In the genomic region with DNA sequence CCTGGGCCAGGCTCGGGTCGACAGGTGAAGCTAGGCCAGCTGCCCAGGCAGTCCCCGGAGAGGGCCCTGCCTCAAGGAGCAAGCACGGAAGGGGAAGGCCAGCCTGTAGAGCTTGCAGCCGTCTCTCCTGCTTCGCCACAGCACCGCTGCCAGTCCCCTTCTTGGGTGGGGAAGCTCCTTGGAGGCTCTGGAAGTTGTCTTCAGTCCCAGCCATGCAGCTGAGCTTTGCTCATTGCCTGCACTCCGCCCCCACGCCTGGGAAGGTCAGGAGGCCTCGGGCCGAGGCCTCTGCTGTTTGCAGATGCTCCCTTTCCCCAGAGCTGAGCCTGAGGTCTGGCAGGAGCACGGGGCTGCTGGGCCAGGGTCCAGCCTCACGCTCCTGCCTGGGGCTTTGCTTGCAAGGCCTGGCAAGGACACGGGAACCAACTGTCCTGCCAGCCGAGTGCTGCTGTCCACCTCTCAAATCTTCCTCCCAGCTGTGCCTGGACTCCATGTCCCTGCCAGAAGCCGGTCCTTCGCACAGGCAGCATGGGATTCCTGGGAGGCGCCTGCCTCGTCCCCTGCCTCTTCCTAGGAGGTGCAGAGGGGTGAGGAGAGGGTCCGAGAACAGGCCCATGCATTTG, we compare ENCODE assay signal across 2 cellular contexts.
TF ChIP-seq lines count a peak whose summit lies in the region.

No MANE protein-coding gene starts in this region.

TF ChIP-seq in SK-N-SH, 30 proteins besides CTCF, POLR2A, EP300 and RAD21 (continued from another document):
- no peak for TF ChIP-seq REST (IDR thresholded peaks at IDR 0.05; ENCODE audit: low read depth, low read length)
- TF ChIP-seq JUND (IDR thresholded peaks at IDR 0.05): no peak
- no peak for TF ChIP-seq PBX3 (IDR thresholded peaks at IDR 0.05)
- TF ChIP-seq TAF1 (IDR thresholded peaks at IDR 0.05; ENCODE audit: borderline replicate concordance, low read depth, low read length): no peak
- TF ChIP-seq, protein P1, sequence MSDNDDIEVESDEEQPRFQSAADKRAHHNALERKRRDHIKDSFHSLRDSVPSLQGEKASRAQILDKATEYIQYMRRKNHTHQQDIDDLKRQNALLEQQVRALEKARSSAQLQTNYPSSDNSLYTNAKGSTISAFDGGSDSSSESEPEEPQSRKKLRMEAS (IDR thresholded peaks at IDR 0.05; ENCODE audit: low read depth): no peak
- no peak for TF ChIP-seq EZH2phosphoT487 (IDR thresholded peaks at IDR 0.05; ENCODE audit: borderline replicate concordance, low read depth)
- no peak for TF ChIP-seq FOXM1 (IDR thresholded peaks at IDR 0.05; ENCODE audit: low read depth)
- TF ChIP-seq, protein P2, sequence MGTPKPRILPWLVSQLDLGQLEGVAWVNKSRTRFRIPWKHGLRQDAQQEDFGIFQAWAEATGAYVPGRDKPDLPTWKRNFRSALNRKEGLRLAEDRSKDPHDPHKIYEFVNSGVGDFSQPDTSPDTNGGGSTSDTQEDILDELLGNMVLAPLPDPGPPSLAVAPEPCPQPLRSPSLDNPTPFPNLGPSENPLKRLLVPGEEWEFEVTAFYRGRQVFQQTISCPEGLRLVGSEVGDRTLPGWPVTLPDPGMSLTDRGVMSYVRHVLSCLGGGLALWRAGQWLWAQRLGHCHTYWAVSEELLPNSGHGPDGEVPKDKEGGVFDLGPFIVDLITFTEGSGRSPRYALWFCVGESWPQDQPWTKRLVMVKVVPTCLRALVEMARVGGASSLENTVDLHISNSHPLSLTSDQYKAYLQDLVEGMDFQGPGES (IDR thresholded peaks at IDR 0.05; ENCODE audit: low read depth, low read length): no peak
- TF ChIP-seq, protein P3, sequence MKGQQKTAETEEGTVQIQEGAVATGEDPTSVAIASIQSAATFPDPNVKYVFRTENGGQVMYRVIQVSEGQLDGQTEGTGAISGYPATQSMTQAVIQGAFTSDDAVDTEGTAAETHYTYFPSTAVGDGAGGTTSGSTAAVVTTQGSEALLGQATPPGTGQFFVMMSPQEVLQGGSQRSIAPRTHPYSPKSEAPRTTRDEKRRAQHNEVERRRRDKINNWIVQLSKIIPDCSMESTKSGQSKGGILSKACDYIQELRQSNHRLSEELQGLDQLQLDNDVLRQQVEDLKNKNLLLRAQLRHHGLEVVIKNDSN (IDR thresholded peaks at IDR 0.05; ENCODE audit: borderline replicate concordance, low read depth): no peak
- TF ChIP-seq NRF1 (IDR thresholded peaks at IDR 0.05; ENCODE audit: low read depth, low read length): no peak
- no peak for TF ChIP-seq RCOR1 (IDR thresholded peaks at IDR 0.05; ENCODE audit: low read length)
- no peak for TF ChIP-seq RXRA (IDR thresholded peaks at IDR 0.05; ENCODE audit: borderline replicate concordance, low read depth)
- no peak for TF ChIP-seq GATA2 (CRISPR knock-in tag; IDR thresholded peaks at IDR 0.05)
TF ChIP-seq in SK-N-SH: peak in this region for 0.

TF ChIP-seq in SK-N-SH treated with all-trans-retinoic acid at 6 μM for 48 hours, 23 proteins besides CTCF, POLR2A, EP300 and RAD21 (continued from another document):
- no peak for TF ChIP-seq POU6F1 (CRISPR knock-in tag; IDR thresholded peaks at IDR 0.05; ENCODE audit: borderline replicate concordance, low read depth)
- no peak for TF ChIP-seq ZFP3 (CRISPR knock-in tag; IDR thresholded peaks at IDR 0.05)
